18 cellular contexts compared by ENCODE assay signal in genomic region chr19:640606-641170, GRCh38. TPM values are rescaled to one million over a fixed set of nuclear protein-coding genes. Genes with fewer than 3 reads are reported as not detected.
"Had no signal": no experiment of that assay in that cellular context is flagged by ENCODE, and none has a peak within 500 bp of the region (broad histone marks: within the 10 kb centered on the region; RNA-seq: fewer than 3 reads in every experiment).

No MANE protein-coding gene starts in this region.

- DNase-seq: activated CD4-positive, alpha-beta memory T cell treated with anti-CD3 and anti-CD28 coated beads for 36 hours; activated CD4-positive, alpha-beta T cell treated with anti-CD3 and anti-CD28 coated beads for 36 hours; activated gamma-delta T cell; activated T-cell treated with anti-CD3 and anti-CD28 coated beads, Interleukin-2, amount 50 U/mL, for 48 hours; colonic mucosa; effector CD4-positive, alpha-beta T cell; foreskin fibroblast; left ventricle myocardium inferior; natural killer cell; nucleus accumbens; posterior cingulate gyrus; retina; T1000; tibial artery had no signal

- H3K27me3 ChIP-seq: colonic mucosa, tibial artery, vagina had no signal

- H3K4me1 ChIP-seq: colonic mucosa had no signal

- H3K27ac ChIP-seq: colonic mucosa had no signal

- FAIRE-seq: endothelial cell of umbilical vein had no signal

- H3K9me3 ChIP-seq: colonic mucosa, left ventricle myocardium inferior, tibial artery, vagina had no signal

- H3K36me3 ChIP-seq: colonic mucosa had no signal

RNA-seq across cellular contexts. Expression of gene FGF22, which starts 1.0 kb away (rescaled TPM):
- total RNA-seq: activated CD4-positive, alpha-beta T cell treated with anti-CD3 and anti-CD28 coated beads for 36 hours; activated naive CD4-positive, alpha-beta T cell treated with anti-CD3 and anti-CD28 coated beads, Interleukin-2, amount 50 U/mL, for 72 hours; colonic mucosa; endothelial cell of umbilical vein; kidney epithelial cell; left ventricle myocardium inferior; vagina had no signal
